ENCODE assay signal across 8 cellular contexts in genomic region chr7:34759477-34760125, GRCh38.
DNase-seq lines count a peak whose midpoint lies in the region; ATAC-seq lines count a peak whose summit lies in the region.

No MANE protein-coding gene starts in this region.

- H3K4me3 ChIP-seq in CD8-positive, alpha-beta memory T cell (ENCODE audit: low read length): no peak overlapping the region

- H3K27me3 ChIP-seq in CD8-positive, alpha-beta memory T cell (ENCODE audit: insufficient read depth, low read length, poor library complexity, severe bottlenecking): no peaks in the 10 kb centered on the region

- no peaks in the 10 kb centered on the region for H3K4me1 ChIP-seq in CD8-positive, alpha-beta memory T cell (ENCODE audit: insufficient read depth, low read length)

- H3K27ac Mint-ChIP-seq in CD8-positive, alpha-beta memory T cell: no peak overlapping the region

- H3K27me3 Mint-ChIP-seq in CD8-positive, alpha-beta memory T cell: peaks cover 4 to 28% of the 10 kb centered on the region in 2 donors

- no peak overlapping the region for H3K27ac ChIP-seq in CD8-positive, alpha-beta memory T cell (ENCODE audit: low read depth, low read length)

- no peaks in the 10 kb centered on the region for H3K4me1 Mint-ChIP-seq in CD8-positive, alpha-beta memory T cell

- in situ Hi-C loops in T47D (cut with HindIII; ENCODE audit: low pct_unique_long_range_greater_than_20kb, low sequenced_read_pairs): no loop called here

- ATAC-seq in GM19372 (IDR thresholded peaks at IDR 0.05; ENCODE audit: low read depth, unreplicated experiment): peak; percentile 48

- H3K4me3 Mint-ChIP-seq in CD8-positive, alpha-beta memory T cell: no peak overlapping the region

- no peaks in the 10 kb centered on the region for H3K9me3 Mint-ChIP-seq in CD8-positive, alpha-beta memory T cell

- no peaks in the 10 kb centered on the region for H3K9me3 ChIP-seq in CD8-positive, alpha-beta memory T cell (ENCODE audit: low read length)

- CTCF ChIA-PET in CD8-positive, alpha-beta memory T cell (lab: Charles Lee): no interaction called here

- no peaks in the 10 kb centered on the region for H3K36me3 Mint-ChIP-seq in CD8-positive, alpha-beta memory T cell

- peak; percentile 3 to 22 for DNase-seq in AML-193 (lab: John Stamatoyannopoulos, UW)
- peak; percentile 42 for DNase-seq in NCI-H345 treated with DMSO at 0.1 percent for 48 hours (lab: John Stamatoyannopoulos, UW; ENCODE audit: unreplicated experiment)
- DNase-seq in T47D (ENCODE audit: low read depth in 1 of 2, low spot score in 1 of 2): peak; percentile 23 to 80
- peak; percentile 66 for DNase-seq in medulla oblongata (ENCODE audit: extremely low spot score)
- no peak for DNase-seq in CD8-positive, alpha-beta memory T cell
- no peak for DNase-seq in epidermal melanocyte (ENCODE audit: insufficient read length, low spot score)
- DNase-seq in central memory CD4-positive, alpha-beta T cell: no peak

- H3K36me3 ChIP-seq in CD8-positive, alpha-beta memory T cell (ENCODE audit: insufficient read depth, low read length): no peaks in the 10 kb centered on the region

- POLR2A ChIA-PET in CD8-positive, alpha-beta memory T cell (lab: Charles Lee): no interaction called here

Comparison
In these comparisons a context has a peak if more than half of its experiments do, and no peak if none do; other contexts are left out.
1. DNase-seq: peak in AML-193 (2 of 2), NCI-H345 treated with DMSO at 0.1 percent for 48 hours (single experiment), T47D (2 of 2) and medulla oblongata (single experiment); none in CD8-positive, alpha-beta memory T cell (0 of 5), epidermal melanocyte (single experiment) and central memory CD4-positive, alpha-beta T cell (single experiment).